In the genomic region with DNA sequence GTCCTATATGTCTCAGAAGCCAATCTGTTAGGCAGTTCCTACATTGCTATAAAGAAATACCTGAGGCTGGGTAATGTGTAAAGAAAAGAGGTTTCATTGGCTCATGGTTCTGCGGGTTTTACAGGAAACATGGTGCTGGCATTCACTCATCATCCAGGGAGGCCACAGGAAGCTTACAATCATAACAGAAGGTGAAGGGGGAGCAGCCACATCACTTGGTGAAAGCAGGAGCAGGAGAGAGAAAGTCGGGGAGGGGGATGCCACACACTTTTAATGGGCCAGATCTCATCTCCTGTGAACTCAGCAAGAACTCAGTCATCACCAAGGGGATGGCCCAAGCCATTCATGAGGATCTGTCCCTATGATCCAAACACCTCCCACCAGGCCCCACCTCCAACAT, we compare ENCODE assay signal across 20 cellular contexts. TPM values are rescaled to one million over a fixed set of nuclear protein-coding genes. Genes with fewer than 3 reads are reported as not detected.
A peak's percentile ranks its signal among the peaks of the same experiment; 100 is the strongest.
DNase-seq lines count a peak whose midpoint lies in the region; ATAC-seq and FAIRE-seq lines count a peak whose summit lies in the region.
"Had no signal": no experiment of that assay in that cellular context is flagged by ENCODE, and none has a peak within 500 bp of the region (broad histone marks: within the 10 kb centered on the region; RNA-seq: fewer than 3 reads in every experiment).

No MANE protein-coding gene starts in this region.

- H3K36me3 Mint-ChIP-seq in activated CD4-positive, alpha-beta T cell treated with anti-CD3 and anti-CD28 coated beads for 36 hours (ENCODE audit: low read depth), result peaks cover 14% of the 10 kb centered on the region

- no peak overlapping the region for H3K27ac Mint-ChIP-seq in activated CD4-positive, alpha-beta T cell treated with anti-CD3 and anti-CD28 coated beads for 36 hours
- H3K27ac Mint-ChIP-seq: B cell; CD8-positive, alpha-beta T cell; HFFc6 had no signal

- peak; percentile 64 for ATAC-seq in activated CD4-positive, alpha-beta T cell treated with anti-CD3 and anti-CD28 coated beads for 36 hours
- ATAC-seq: CD8-positive, alpha-beta T cell; GM12878 had no signal

- intact Hi-C loops in activated CD4-positive, alpha-beta T cell treated with anti-CD3 and anti-CD28 coated beads for 36 hours (cut with DNase I, micrococcal nuclease), result no loop called here

- DNase-seq in activated CD4-positive, alpha-beta T cell treated with anti-CD3 and anti-CD28 coated beads for 36 hours, result peak; percentile 16
- DNase-seq in activated CD4-positive, alpha-beta T cell treated with anti-CD3 and anti-CD28 coated beads for 48 hours, result no peak
- DNase-seq in stimulated activated CD4-positive, alpha-beta T cell treated with anti-CD3 and anti-CD28 coated beads, Interleukin-1b, Interleukin-23, amount 100 ng/mL, for 48 hours, result peak; percentile 8
- DNase-seq in stimulated activated CD4-positive, alpha-beta T cell treated with anti-CD3 and anti-CD28 coated beads, Interleukin-15, amount 100 ng/mL, for 24 hours, result no peak
- DNase-seq in urothelium cell line (ENCODE audit: low spot score) (no peak), NCI-H2171 treated with DMSO at 0.1 percent for 48 hours (lab: John Stamatoyannopoulos, UW) (no peak)
- DNase-seq: Caco-2; CD4-positive, CD25-positive, alpha-beta regulatory T cell; CD8-positive, alpha-beta T cell; DMS 273 treated with DMSO at 0.1 percent for 48 hours; DMS79; EL; GDM1; GOT3; HFFc6 had no signal

- POLR2A ChIA-PET in activated CD4-positive, alpha-beta T cell treated with anti-CD3 and anti-CD28 coated beads for 36 hours (lab: Charles Lee), result no interaction called here

- no peaks in the 10 kb centered on the region for H3K9me3 Mint-ChIP-seq in activated CD4-positive, alpha-beta T cell treated with anti-CD3 and anti-CD28 coated beads for 36 hours (ENCODE audit: low read depth)
- H3K9me3 Mint-ChIP-seq: CD8-positive, alpha-beta T cell; HFFc6 had no signal

- peak; percentile 58 for FAIRE-seq in urothelium cell line (lab: Jason Lieb, UNC)
- FAIRE-seq: A204.1, GM12878, GM18507, H54 had no signal

- CTCF ChIA-PET in activated CD4-positive, alpha-beta T cell treated with anti-CD3 and anti-CD28 coated beads for 36 hours (lab: Charles Lee), result no interaction called here

- no peak overlapping the region for H3K4me3 Mint-ChIP-seq in activated CD4-positive, alpha-beta T cell treated with anti-CD3 and anti-CD28 coated beads for 36 hours
- H3K4me3 Mint-ChIP-seq: B cell; CD4-positive, CD25-positive, alpha-beta regulatory T cell; CD8-positive, alpha-beta T cell; HFFc6 had no signal

- H3K27me3 Mint-ChIP-seq in activated CD4-positive, alpha-beta T cell treated with anti-CD3 and anti-CD28 coated beads for 36 hours, result no peaks in the 10 kb centered on the region
- H3K27me3 Mint-ChIP-seq: B cell; CD4-positive, CD25-positive, alpha-beta regulatory T cell had no signal

- H3K4me1 Mint-ChIP-seq in activated CD4-positive, alpha-beta T cell treated with anti-CD3 and anti-CD28 coated beads for 36 hours, result peaks cover 6% of the 10 kb centered on the region

RNA-seq across cellular contexts. Expression of gene SLC49A4, which starts 9.1 kb away (rescaled TPM):
- 1 to 10 TPM; 1.4 to 2.2 TPM for total RNA-seq in activated CD4-positive, alpha-beta T cell treated with anti-CD3 and anti-CD28 coated beads for 36 hours

RNA-seq across cellular contexts. Expression of gene HSPBAP1, which starts 10.3 kb away (rescaled TPM):
- 1 to 10 TPM; 3.9 to 4.4 TPM for total RNA-seq in activated CD4-positive, alpha-beta T cell treated with anti-CD3 and anti-CD28 coated beads for 36 hours

Comparison
In these comparisons a context has a peak if more than half of its experiments do, and no peak if none do; other contexts are left out.
1. DNase-seq: peak in activated CD4-positive, alpha-beta T cell treated with anti-CD3 and anti-CD28 coated beads for 36 hours (single experiment) and stimulated activated CD4-positive, alpha-beta T cell treated with anti-CD3 and anti-CD28 coated beads, Interleukin-1b, Interleukin-23, amount 100 ng/mL, for 48 hours (single experiment); none in activated CD4-positive, alpha-beta T cell treated with anti-CD3 and anti-CD28 coated beads for 48 hours (single experiment), stimulated activated CD4-positive, alpha-beta T cell treated with anti-CD3 and anti-CD28 coated beads, Interleukin-15, amount 100 ng/mL, for 24 hours (single experiment), urothelium cell line (single experiment) and NCI-H2171 treated with DMSO at 0.1 percent for 48 hours (single experiment).